ENCODE assay signal across 12 cellular contexts in genomic region chr1:172167801-172168596, GRCh38.
DNase-seq lines count a peak whose midpoint lies in the region; ATAC-seq, FAIRE-seq and TF ChIP-seq lines count a peak whose summit lies in the region.
"Had no signal": no experiment of that assay in that cellular context is flagged by ENCODE, and none has a peak within 500 bp of the region (broad histone marks: within the 10 kb centered on the region; RNA-seq: fewer than 3 reads in every experiment).

No MANE protein-coding gene starts in this region.

- dilution Hi-C loops in mammary epithelial cell (cut with HindIII; ENCODE audit: low sequenced_read_pairs): no loop called here

- FAIRE-seq in kidney (lab: Jason Lieb, UNC): peak; percentile 39

- peaks cover 6% of the 10 kb centered on the region; the same call in 1 of the 2 replicates for H3F3A ChIP-seq in Loucy (ENCODE audit: low read depth)

- H2AFZ ChIP-seq in Loucy (ENCODE audit: low read length): peak overlapping the region; percentile 47
- no peak overlapping the region for H2AFZ ChIP-seq in mammary epithelial cell (ENCODE audit: low read depth, low read length)

- CTCF ChIA-PET in mammary epithelial cell (lab: Charles Lee; ENCODE audit: low non-redundant PET): no interaction called here

- WGBS in mammary epithelial cell (ENCODE audit: low coverage, missing lambda C conversion rate): 39% methylated on average over 4 of the region's 4 CpGs
- WGBS in right lobe of liver (ENCODE audit: insufficient coverage, low coverage, low lambda C conversion rate, missing lambda C conversion rate): 62% methylated on average over 4 of the region's 4 CpGs

- H3K4me3 ChIP-seq in AG09309 (ENCODE audit: control insufficient read depth, low read depth, low read length): no peak overlapping the region
- H3K4me3 ChIP-seq in Loucy (ENCODE audit: low read length, poor library complexity, severe bottlenecking): peak overlapping the region; percentile 0
- H3K4me3 ChIP-seq in mammary epithelial cell (replicated peaks in 1 of 3; ENCODE audit: insufficient read depth in 1 of 3, low read depth in 2 of 3, low read length in 3 of 3): no peak overlapping the region
- H3K4me3 ChIP-seq in kidney (ENCODE audit: low read length in 2 of 2): no peak overlapping the region
- H3K4me3 ChIP-seq in right lobe of liver: no peak overlapping the region
- H3K4me3 ChIP-seq: thoracic aorta had no signal

- no peak for TF ChIP-seq POLR2A in right lobe of liver (IDR thresholded peaks at IDR 0.05)

- H4K20me1 ChIP-seq in Loucy (ENCODE audit: insufficient read depth, low read length, poor library complexity, severe bottlenecking) (no peaks in the 10 kb centered on the region), mammary epithelial cell (ENCODE audit: insufficient read depth, low read length) (no peaks in the 10 kb centered on the region)

- H3K9me2 ChIP-seq in Loucy (replicated peaks; ENCODE audit: low read depth, low read length): no peaks in the 10 kb centered on the region

- in situ Hi-C loops in mammary epithelial cell (cut with MboI; ENCODE audit: low sequenced_read_pairs in 2 of 2): no loop called here

- H3K36me3 ChIP-seq in Loucy (ENCODE audit: insufficient read depth, low read length) (no peaks in the 10 kb centered on the region), mammary epithelial cell (ENCODE audit: insufficient read depth, low read length) (no peaks in the 10 kb centered on the region), kidney (ENCODE audit: control insufficient read depth in 1 of 2, insufficient read depth in 2 of 2, low read length in 2 of 2) (no peaks in the 10 kb centered on the region), right lobe of liver (no peaks in the 10 kb centered on the region)
- H3K36me3 ChIP-seq: thoracic aorta had no signal

- H3K4me2 ChIP-seq in Loucy (ENCODE audit: low read depth, low read length, poor library complexity, severe bottlenecking) (peak overlapping the region; percentile 32), mammary epithelial cell (ENCODE audit: insufficient read depth, low read depth, low read length) (peak overlapping the region; percentile 17)

- H3K9me3 ChIP-seq in Loucy (ENCODE audit: insufficient read depth, low read depth, low read length) (no peaks in the 10 kb centered on the region), mammary epithelial cell (replicated peaks; ENCODE audit: insufficient read depth, low read length) (no peaks in the 10 kb centered on the region), kidney (ENCODE audit: control insufficient read depth in 1 of 2, low read length in 2 of 2) (no peaks in the 10 kb centered on the region), right lobe of liver (no peaks in the 10 kb centered on the region)
- H3K9me3 ChIP-seq: Caco-2, thoracic aorta had no signal

- intact Hi-C loops in mammary epithelial cell (cut with micrococcal nuclease): no loop called here
- intact Hi-C loops in kidney (cut with DNase I): no loop called here
- intact Hi-C loops in right lobe of liver (cut with DNase I): no loop called here

- H3K79me2 ChIP-seq in Loucy (ENCODE audit: insufficient read depth, low read length) (no peaks in the 10 kb centered on the region), mammary epithelial cell (ENCODE audit: insufficient read depth, low read length) (no peaks in the 10 kb centered on the region)

- H3K9ac ChIP-seq in Loucy (ENCODE audit: low read depth, low read length, poor library complexity, severe bottlenecking) (peak overlapping the region; percentile 21), mammary epithelial cell (ENCODE audit: insufficient read depth, low read length) (no peak overlapping the region), kidney (ENCODE audit: low read length in 2 of 2) (no peak overlapping the region)

- no peaks in the 10 kb centered on the region for H3K27me3 ChIP-seq in Loucy (ENCODE audit: insufficient read depth, low read length, poor library complexity, severe bottlenecking)
- no peaks in the 10 kb centered on the region for H3K27me3 ChIP-seq in mammary epithelial cell (ENCODE audit: insufficient read depth, low read length)
- H3K27me3 ChIP-seq in right lobe of liver: no peaks in the 10 kb centered on the region

- ATAC-seq in GM19328 (IDR thresholded peaks at IDR 0.05; ENCODE audit: unreplicated experiment) (no peak), GM21529 (IDR thresholded peaks at IDR 0.05; ENCODE audit: unreplicated experiment) (no peak), right lobe of liver (no peak)

- peaks cover 27% of the 10 kb centered on the region for H3K4me1 ChIP-seq in Loucy (ENCODE audit: insufficient read depth, low read length, poor library complexity, severe bottlenecking)
- H3K4me1 ChIP-seq in mammary epithelial cell (ENCODE audit: insufficient read depth, low read length): peaks cover 11% of the 10 kb centered on the region
- peaks cover 0 to 4% of the 10 kb centered on the region in 2 donors for H3K4me1 ChIP-seq in kidney (ENCODE audit: control insufficient read depth in 1 of 2, insufficient read depth in 1 of 2, low read depth in 1 of 2, low read length in 2 of 2)
- no peaks in the 10 kb centered on the region for H3K4me1 ChIP-seq in right lobe of liver

- BruUV-seq in mammary epithelial cell (replicated peaks; lab: Mats Ljungman, UMichigan): no TSS peak

- H3K27ac ChIP-seq in mammary epithelial cell (ENCODE audit: insufficient read depth, low read depth, low read length): no peak overlapping the region
- H3K27ac ChIP-seq in kidney (ENCODE audit: low read depth in 2 of 2, low read length in 2 of 2): no peak overlapping the region
- H3K27ac ChIP-seq in right lobe of liver: no peak overlapping the region
- H3K27ac ChIP-seq: thoracic aorta had no signal

- DNase-seq in AG09309 (ENCODE audit: low read depth) (peak; percentile 71), mammary epithelial cell (peak; percentile 81), kidney (no peak), right lobe of liver (no peak), RKO (ENCODE audit: low spot score) (no peak)
- DNase-seq: activated B cell treated with CpG ODN at 0.5 μM for 24 hours, amniotic stem cell had no signal

- TF ChIP-seq CTCF in AG09309 (IDR thresholded peaks at IDR 0.05; ENCODE audit: control insufficient read depth, insufficient read depth, low read depth, low read length, missing control alignments): no peak
- TF ChIP-seq CTCF in Loucy (conservative IDR thresholded peaks at IDR 0.05; ENCODE audit: low read length): no peak
- TF ChIP-seq CTCF in mammary epithelial cell (conservative IDR thresholded peaks at IDR 0.05 in 1 of 2, IDR thresholded peaks at IDR 0.05 in 1 of 2; ENCODE audit: extremely low read depth in 1 of 2, insufficient read depth in 1 of 2, low read depth in 1 of 2, low read length in 2 of 2): no peak
- TF ChIP-seq CTCF in kidney (IDR thresholded peaks at IDR 0.05; ENCODE audit: borderline replicate concordance, extremely low read depth, insufficient read depth): no peak
- no peak for TF ChIP-seq CTCF in right lobe of liver (IDR thresholded peaks at IDR 0.05)

Comparison
In these comparisons a context has a peak if more than half of its experiments do, and no peak if none do; other contexts are left out.
1. DNase-seq: peak in AG09309 (single experiment) and mammary epithelial cell (single experiment); none in kidney (single experiment), right lobe of liver (0 of 3) and RKO (single experiment).